1 cellular context compared by ENCODE assay signal in genomic region chrX:9495496-9495895, GRCh38.
TF ChIP-seq lines count a peak whose summit lies in the region.

No MANE protein-coding gene starts in this region.

TF ChIP-seq in H1, 55 proteins besides CTCF, POLR2A, EP300 and RAD21 (continued from another document):
- TF ChIP-seq CHD7 (IDR thresholded peaks at IDR 0.05; ENCODE audit: insufficient replicate concordance, low read length) (no peak), BCL11A (IDR thresholded peaks at IDR 0.05; ENCODE audit: low read depth in 2 of 2, low read length in 2 of 2) (no peak), RFX5 (IDR thresholded peaks at IDR 0.05; ENCODE audit: borderline replicate concordance, low read depth, low read length) (no peak), EZH2 (IDR thresholded peaks at IDR 0.05; ENCODE audit: low read depth, low read length, severe bottlenecking) (no peak), CTBP2 (IDR thresholded peaks at IDR 0.05; ENCODE audit: borderline replicate concordance, insufficient read depth, insufficient read length, low read length) (no peak), BACH1 (IDR thresholded peaks at IDR 0.05; ENCODE audit: low read length) (no peak), JUND (IDR thresholded peaks at IDR 0.05; ENCODE audit: low read length) (no peak), SIX5 (IDR thresholded peaks at IDR 0.05; ENCODE audit: low read depth, low read length) (no peak), EGR1 (IDR thresholded peaks at IDR 0.05; ENCODE audit: borderline replicate concordance, low read depth, low read length) (no peak), TAF1 (IDR thresholded peaks at IDR 0.05; ENCODE audit: low read depth, low read length) (no peak), KDM5A (IDR thresholded peaks at IDR 0.05; ENCODE audit: low read length) (no peak), KDM1A (IDR thresholded peaks at IDR 0.05; ENCODE audit: borderline replicate concordance, low read length) (no peak), TCF12 (IDR thresholded peaks at IDR 0.05; ENCODE audit: low read depth, low read length) (no peak), FOSL1 (IDR thresholded peaks at IDR 0.05; ENCODE audit: insufficient read depth, low read depth, low read length) (no peak)
TF ChIP-seq in H1: peak in this region for 0.
